In the genomic region with DNA sequence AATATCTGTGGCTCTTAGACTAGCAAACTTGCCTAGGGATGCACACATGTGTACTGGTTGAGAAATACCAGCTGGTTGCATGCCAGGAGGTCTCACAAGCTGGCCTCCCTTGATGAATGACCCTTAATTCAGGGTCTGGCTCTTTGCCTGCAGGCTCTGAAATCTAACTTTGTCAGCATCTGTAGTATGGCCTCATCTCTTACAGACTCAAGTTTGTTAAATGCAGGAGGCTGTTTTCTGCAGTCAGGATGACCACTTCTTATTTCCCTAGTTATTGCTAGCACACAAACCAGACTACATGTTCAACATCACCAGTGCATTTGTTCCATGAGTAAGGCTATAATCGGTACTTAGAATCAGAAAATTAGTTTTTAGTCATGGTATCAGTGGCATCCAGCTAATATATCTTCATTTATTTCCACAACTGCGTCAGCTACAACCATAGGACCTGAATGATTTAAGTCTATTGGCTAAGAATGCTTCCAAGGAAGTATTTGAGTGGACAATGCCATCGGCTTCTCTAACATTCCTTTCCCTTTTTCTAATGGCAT, we compare ENCODE assay signal across 18 cellular contexts. TPM values are rescaled to one million over a fixed set of nuclear protein-coding genes. Genes with fewer than 3 reads are reported as not detected.
DNase-seq lines count a peak whose midpoint lies in the region; ATAC-seq and TF ChIP-seq lines count a peak whose summit lies in the region.
"Had no signal": no experiment of that assay in that cellular context is flagged by ENCODE, and none has a peak within 500 bp of the region (broad histone marks: within the 10 kb centered on the region; RNA-seq: fewer than 3 reads in every experiment).

No MANE protein-coding gene starts in this region.

- no peak for TF ChIP-seq CTCF in glutamatergic neuron (IDR thresholded peaks at IDR 0.05; ENCODE audit: partially characterized antibody, unreplicated experiment)

- no peaks in the 10 kb centered on the region for H3K9me3 Mint-ChIP-seq in glutamatergic neuron (ENCODE audit: unreplicated experiment)

- ATAC-seq in stimulated activated naive CD8-positive, alpha-beta T cell treated with anti-CD3 and anti-CD28 coated beads, Interleukin-15, Interleukin-2, amounts not matched to agents 100 U/mL and 50 U/mL, for 24 hours, result no peak
- ATAC-seq: natural killer cell treated with Interleukin-12 subunit alpha and Interleukin-12 subunit beta and Interleukin-15 and Interleukin-18, amount 100 ng/mL, for 72 hours had no signal

- DNase-seq in ELF-1 (ENCODE audit: low read depth, low spot score) (peak; percentile 7), RPMI7951 (ENCODE audit: low read depth) (peak; percentile 86), fibroblast of peridontal ligament (ENCODE audit: extremely low read depth) (peak; percentile 92), skeletal muscle cell (ENCODE audit: low read depth) (peak; percentile 98), activated T-cell treated with anti-CD3 and anti-CD28 coated beads for 4 hours (no peak), glutamatergic neuron (no peak)
- DNase-seq in stimulated activated naive CD8-positive, alpha-beta T cell treated with anti-CD3 and anti-CD28 coated beads, Interleukin-15, Interleukin-2, amounts not matched to agents 100 U/mL and 50 U/mL, for 24 hours, result no peak
- DNase-seq: activated B cell treated with CpG ODN at 0.5 μM for 24 hours; activated effector memory CD4-positive, alpha-beta T cell treated with anti-CD3 and anti-CD28 coated beads, Interleukin-2, amount 50 U/mL, for 16 hours; CD4-positive, alpha-beta T cell; NCI-H2081 treated with DMSO at 0.1 percent for 48 hours; NK-92 treated with Interleukin-12 subunit alpha and Interleukin-12 subunit beta, amount 100 ng/mL, for 24 hours; retina had no signal

- H3K4me3 ChIP-seq in skeletal muscle cell (ENCODE audit: low read depth, low read length), result no peak overlapping the region
- H3K4me3 ChIP-seq: ascending aorta, esophagus muscularis mucosa, HAP-1 had no signal

- no peaks in the 10 kb centered on the region for H3K36me3 Mint-ChIP-seq in glutamatergic neuron (ENCODE audit: unreplicated experiment)

- no peaks in the 10 kb centered on the region for H3K27me3 Mint-ChIP-seq in glutamatergic neuron (ENCODE audit: unreplicated experiment)
- H3K27me3 Mint-ChIP-seq: activated B cell treated with CpG ODN at 0.5 μM for 24 hours; CD4-positive, alpha-beta T cell; natural killer cell treated with Interleukin-12 subunit alpha and Interleukin-12 subunit beta and Interleukin-15 and Interleukin-18, amount 100 ng/mL, for 72 hours had no signal

- H3K27ac Mint-ChIP-seq in glutamatergic neuron (ENCODE audit: unreplicated experiment), result no peak overlapping the region
- H3K27ac Mint-ChIP-seq: activated B cell treated with CpG ODN at 0.5 μM for 24 hours; CD4-positive, alpha-beta T cell; natural killer cell treated with Interleukin-12 subunit alpha and Interleukin-12 subunit beta and Interleukin-15 and Interleukin-18, amount 100 ng/mL, for 72 hours had no signal

- H3K4me1 Mint-ChIP-seq in glutamatergic neuron (ENCODE audit: low read depth, unreplicated experiment), result peaks cover 7% of the 10 kb centered on the region
- H3K4me1 Mint-ChIP-seq: activated B cell treated with CpG ODN at 0.5 μM for 24 hours had no signal

- H3K4me3 Mint-ChIP-seq in glutamatergic neuron (ENCODE audit: unreplicated experiment), result no peak overlapping the region
- H3K4me3 Mint-ChIP-seq: activated B cell treated with CpG ODN at 0.5 μM for 24 hours; CD4-positive, alpha-beta T cell; natural killer cell treated with Interleukin-12 subunit alpha and Interleukin-12 subunit beta and Interleukin-15 and Interleukin-18, amount 100 ng/mL, for 72 hours had no signal

RNA-seq across cellular contexts. Expression of a gene that starts 23.3 kb away (rescaled TPM):
- 32.6 and 39.8 TPM in 2 replicates for total RNA-seq in RPMI7951 (2014; rRNA removed; shearing (Covaris generic))
- total RNA-seq in glutamatergic neuron (ENCODE audit: unreplicated experiment), result 0.34 TPM
- total RNA-seq: activated B cell treated with CpG ODN at 0.5 μM for 24 hours; CD4-positive, alpha-beta T cell; natural killer cell treated with Interleukin-12 subunit alpha and Interleukin-12 subunit beta and Interleukin-15 and Interleukin-18, amount 100 ng/mL, for 72 hours; T-helper 1 cell treated with Interleukin-12 subunit alpha and Interleukin-12 subunit beta and Interleukin-4 antibody, amounts not matched to agents 30 ng/mL and 1 ng/mL, for 36 hours had no signal

Comparison
In these comparisons a context has a peak if more than half of its experiments do, and no peak if none do; other contexts are left out.
1. DNase-seq: peak in ELF-1 (single experiment), RPMI7951 (single experiment), fibroblast of peridontal ligament (single experiment) and skeletal muscle cell (single experiment); none in activated T-cell treated with anti-CD3 and anti-CD28 coated beads for 4 hours (single experiment), stimulated activated naive CD8-positive, alpha-beta T cell treated with anti-CD3 and anti-CD28 coated beads, Interleukin-15, Interleukin-2, amounts not matched to agents 100 U/mL and 50 U/mL, for 24 hours (single experiment) and glutamatergic neuron (single experiment).
2. RNA of a gene that starts 23.3 kb away (total RNA-seq): 32.6 to 39.8 TPM in RPMI7951; 0.34 TPM in glutamatergic neuron (single experiment); every median in the first group is over 10 times any median in the second.